In the genomic region with DNA sequence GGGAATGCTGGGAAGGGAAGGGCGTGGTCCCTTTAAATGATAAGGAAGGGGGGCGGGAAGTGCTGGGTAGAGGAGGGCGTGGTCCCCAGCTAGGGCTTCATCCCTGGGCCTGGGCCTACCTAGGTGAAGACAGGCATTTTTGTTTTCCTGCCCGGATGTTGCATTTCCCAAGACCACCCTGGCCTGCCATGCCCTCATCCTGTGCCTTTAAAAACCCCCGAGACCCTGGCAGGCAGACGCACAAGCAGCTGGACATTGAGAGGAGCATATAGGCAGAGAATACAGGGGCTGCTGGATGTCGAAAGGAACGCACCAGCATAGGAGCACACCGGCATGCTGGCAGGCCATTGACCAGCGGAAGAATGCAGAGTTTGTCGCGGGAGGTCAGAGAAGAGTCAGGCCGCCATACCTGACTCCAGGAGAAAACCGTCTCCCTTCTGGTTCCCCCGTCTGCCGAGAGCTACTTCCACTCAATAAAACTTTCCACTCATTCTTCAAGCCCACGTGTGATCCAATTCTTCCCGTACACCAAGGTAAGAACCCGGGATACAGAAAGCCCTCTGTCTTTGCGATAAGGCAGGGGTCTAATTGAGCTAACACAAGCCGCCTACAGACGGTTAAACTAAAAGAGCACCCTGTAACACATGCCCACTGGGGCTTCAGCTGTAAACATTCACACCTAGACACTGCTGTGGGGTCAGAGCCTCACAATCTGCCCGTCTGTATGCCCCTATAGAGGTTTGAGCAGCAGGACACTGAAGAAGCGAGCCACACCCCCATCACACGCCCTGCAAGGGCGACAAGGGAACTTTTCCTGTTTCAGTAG, we compare ENCODE assay signal across 17 cellular contexts. TPM values are rescaled to one million over a fixed set of nuclear protein-coding genes. Genes with fewer than 3 reads are reported as not detected.
DNase-seq lines count a peak whose midpoint lies in the region; TF ChIP-seq lines count a peak whose summit lies in the region.
"Had no signal": no experiment of that assay in that cellular context is flagged by ENCODE, and none has a peak within 500 bp of the region (broad histone marks: within the 10 kb centered on the region; RNA-seq: fewer than 3 reads in every experiment).

No MANE protein-coding gene starts in this region.

- H3K36me3 ChIP-seq in NT2/D1 (ENCODE audit: insufficient read depth, insufficient read length, low read length) (no peaks in the 10 kb centered on the region), smooth muscle cell (ENCODE audit: low read depth) (no peaks in the 10 kb centered on the region)

- peak overlapping the region; percentile 49 for H3K4me3 ChIP-seq in NT2/D1 (ENCODE audit: insufficient read length, low read depth)
- H3K4me3 ChIP-seq in smooth muscle cell = peak overlapping the region; percentile 39

- H3K4me1 ChIP-seq in NT2/D1 (ENCODE audit: insufficient read depth, insufficient read length) (no peaks in the 10 kb centered on the region), smooth muscle cell (ENCODE audit: low read depth) (peaks cover 16% of the 10 kb centered on the region)

- H3K4me1 Mint-ChIP-seq in glutamatergic neuron (ENCODE audit: low read depth, unreplicated experiment) = peaks cover 17% of the 10 kb centered on the region

- no peaks in the 10 kb centered on the region for H4K20me1 ChIP-seq in smooth muscle cell (ENCODE audit: low read depth)

- H3K27me3 ChIP-seq in NT2/D1 (ENCODE audit: insufficient read depth, insufficient read length) = no peaks in the 10 kb centered on the region
- H3K27me3 ChIP-seq in smooth muscle cell (ENCODE audit: low read depth) = no peaks in the 10 kb centered on the region

- H3K4me3 Mint-ChIP-seq in glutamatergic neuron (ENCODE audit: unreplicated experiment) = peak overlapping the region; percentile 31
- H3K4me3 Mint-ChIP-seq: activated CD8-positive, alpha-beta T cell treated with anti-CD3 and anti-CD28 coated beads for 36 hours; HFFc6 had no signal

- H3K27ac Mint-ChIP-seq in glutamatergic neuron (ENCODE audit: unreplicated experiment) = peak overlapping the region; percentile 1
- H3K27ac Mint-ChIP-seq: activated CD8-positive, alpha-beta T cell treated with anti-CD3 and anti-CD28 coated beads for 36 hours; HFFc6 had no signal

- peak; percentile 35 for DNase-seq in NCI-H2029 (lab: John Stamatoyannopoulos, UW)
- no peak for DNase-seq in NCI-H2029 treated with DMSO at 0.1 percent for 48 hours (lab: John Stamatoyannopoulos, UW)
- DNase-seq in NT2/D1 (ENCODE audit: low read depth, low spot score) = no peak
- DNase-seq in glutamatergic neuron = no peak
- no peak for DNase-seq in smooth muscle cell (lab: John Stamatoyannopoulos, UW; ENCODE audit: unreplicated experiment)
- no peak for DNase-seq in GM20000 (ENCODE audit: low spot score)
- no peak for DNase-seq in NCI-H774 (lab: John Stamatoyannopoulos, UW)
- DNase-seq in activated gamma-delta T cell (lab: John Stamatoyannopoulos, UW) = no peak
- DNase-seq: activated CD8-positive, alpha-beta T cell treated with anti-CD3 and anti-CD28 coated beads for 36 hours; activated gamma-delta T cell treated with Interleukin-2 at 50 U/mL for 16 hours; Calu3; HFFc6; naive thymus-derived CD4-positive, alpha-beta T cell; NCI-H1092; NCI-H524; T1000 had no signal

- peak overlapping the region; percentile 80 for H3K4me2 ChIP-seq in smooth muscle cell

- H3K36me3 Mint-ChIP-seq in glutamatergic neuron (ENCODE audit: unreplicated experiment) = no peaks in the 10 kb centered on the region

- H2AFZ ChIP-seq in smooth muscle cell (ENCODE audit: low read depth) = peak overlapping the region; percentile 72

- peaks cover 10% of the 10 kb centered on the region for H3F3A ChIP-seq in smooth muscle cell (ENCODE audit: low read depth)

- H3K9me3 Mint-ChIP-seq in glutamatergic neuron (ENCODE audit: unreplicated experiment) = peaks cover 5% of the 10 kb centered on the region
- H3K9me3 Mint-ChIP-seq: activated CD8-positive, alpha-beta T cell treated with anti-CD3 and anti-CD28 coated beads for 36 hours; naive thymus-derived CD4-positive, alpha-beta T cell had no signal

- H3K27me3 Mint-ChIP-seq in glutamatergic neuron (ENCODE audit: unreplicated experiment) = peaks cover 5% of the 10 kb centered on the region
- H3K27me3 Mint-ChIP-seq: activated CD8-positive, alpha-beta T cell treated with anti-CD3 and anti-CD28 coated beads for 36 hours; naive thymus-derived CD4-positive, alpha-beta T cell had no signal

- H3K27ac ChIP-seq in smooth muscle cell (ENCODE audit: low read depth) = no peak overlapping the region
- H3K27ac ChIP-seq: 22Rv1 had no signal

- WGBS in smooth muscle cell (ENCODE audit: low lambda C conversion rate) = 53% methylated on average over 26 of the region's 26 CpGs

- H3K9me3 ChIP-seq in NT2/D1 (ENCODE audit: insufficient read depth, low read length) (no peaks in the 10 kb centered on the region), smooth muscle cell (replicated peaks; ENCODE audit: low read depth) (no peaks in the 10 kb centered on the region)

- TF ChIP-seq CTCF in glutamatergic neuron (IDR thresholded peaks at IDR 0.05; ENCODE audit: partially characterized antibody, unreplicated experiment) (no peak), smooth muscle cell (IDR thresholded peaks at IDR 0.05; ENCODE audit: borderline replicate concordance, insufficient read depth, poor library complexity, severe bottlenecking) (no peak), GM20000 (IDR thresholded peaks at IDR 0.05; ENCODE audit: extremely low read depth, missing control alignments) (no peak)

- H3K79me2 ChIP-seq in smooth muscle cell (ENCODE audit: low read depth) = no peaks in the 10 kb centered on the region

- H3K9ac ChIP-seq in NT2/D1 (ENCODE audit: insufficient read length, low read depth) = peak overlapping the region; percentile 70
- H3K9ac ChIP-seq in smooth muscle cell (ENCODE audit: low read depth) = peak overlapping the region; percentile 28

RNA-seq across cellular contexts. Expression of a gene that starts 2.9 kb away (rescaled TPM):
- total RNA-seq in glutamatergic neuron (ENCODE audit: unreplicated experiment) = 7.4 TPM
- total RNA-seq in smooth muscle cell = 19.1 and 23.4 TPM in 2 replicates
- 16.4 and 17.6 TPM in 2 replicates for polyA plus RNA-seq in smooth muscle cell
